Comparison of ENCODE assay signal across 17 cellular contexts in the genomic region with DNA sequence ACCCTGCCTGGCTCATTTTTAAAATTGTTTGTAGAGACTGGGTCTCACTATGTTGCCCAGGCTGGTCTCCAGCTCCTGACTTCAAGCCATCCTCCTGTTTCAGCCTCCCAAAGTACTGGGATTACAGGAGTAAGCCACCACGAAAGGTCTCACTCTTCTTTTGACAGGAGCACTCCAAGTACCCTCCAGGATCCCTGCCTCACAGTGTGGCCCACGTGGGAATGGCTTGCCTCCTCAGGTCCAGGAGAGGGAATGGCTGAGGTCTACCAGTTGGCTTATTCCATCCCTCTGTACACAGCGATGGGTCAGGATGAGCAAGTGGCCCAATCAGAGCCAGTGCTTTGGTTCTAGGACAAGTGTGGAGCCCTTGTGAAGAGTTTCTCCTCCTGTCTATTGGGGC.
A peak's percentile ranks its signal among the peaks of the same experiment; 100 is the strongest.
DNase-seq lines count a peak whose midpoint lies in the region; ATAC-seq and TF ChIP-seq lines count a peak whose summit lies in the region.
"Had no signal": no experiment of that assay in that cellular context is flagged by ENCODE, and none has a peak within 500 bp of the region (broad histone marks: within the 10 kb centered on the region; RNA-seq: fewer than 3 reads in every experiment).

No MANE protein-coding gene starts in this region.

- DNase-seq in H7 = peak; percentile 12
- peak; percentile 29 for DNase-seq in RWPE2 (ENCODE audit: low spot score)
- peak; percentile 15 for DNase-seq in islet precursor cell
- peak; percentile 34 for DNase-seq in spleen
- DNase-seq in DMS114 treated with DMSO at 0.1 percent for 48 hours (lab: John Stamatoyannopoulos, UW; ENCODE audit: unreplicated experiment) = no peak
- no peak for DNase-seq in activated CD4-positive, alpha-beta T cell treated with anti-CD3 and anti-CD28 coated beads, Interleukin-2, amount 50 U/mL, for 48 hours
- DNase-seq: ACHN; BE2C; C1 segment of cervical spinal cord; CD4-positive, CD25-positive, alpha-beta regulatory T cell; CD8-positive, alpha-beta memory T cell; COR-L47; DMS 273 treated with DMSO at 0.1 percent for 48 hours; GOT3 had no signal

- ATAC-seq in RWPE2 (ENCODE audit: low read depth) (no peak), GM21529 (IDR thresholded peaks at IDR 0.05; ENCODE audit: unreplicated experiment) (no peak)
- ATAC-seq: HepG2 had no signal

- H3K36me3 ChIP-seq in H7 (replicated peaks; ENCODE audit: control insufficient read depth, insufficient read depth, low read length) (no peaks in the 10 kb centered on the region), RWPE2 (ENCODE audit: low read depth) (no peaks in the 10 kb centered on the region), spleen (no peaks in the 10 kb centered on the region)
- H3K36me3 ChIP-seq: BE2C, HAP-1 had no signal

- H3K9me3 ChIP-seq in RWPE2 (ENCODE audit: severe bottlenecking) = no peaks in the 10 kb centered on the region
- H3K9me3 ChIP-seq in spleen = no peaks in the 10 kb centered on the region
- H3K9me3 ChIP-seq: BE2C, HAP-1 had no signal

- no peak for TF ChIP-seq POLR2A in spleen (IDR thresholded peaks at IDR 0.05)

- intact Hi-C loops in spleen (cut with DNase I; ENCODE audit: low total_unique reads) = no loop called here

- H3K4me1 ChIP-seq in RWPE2 (ENCODE audit: insufficient read depth, poor library complexity, severe bottlenecking) (no peaks in the 10 kb centered on the region), spleen (no peaks in the 10 kb centered on the region)
- H3K4me1 ChIP-seq: BE2C, HAP-1 had no signal

- no peak overlapping the region for H3K4me3 ChIP-seq in H7 (ENCODE audit: insufficient read depth, low read depth, low read length)
- H3K4me3 ChIP-seq in RWPE2 (ENCODE audit: severe bottlenecking) = no peak overlapping the region
- H3K4me3 ChIP-seq in spleen = no peak overlapping the region
- H3K4me3 ChIP-seq: HAP-1 had no signal

- WGBS in spleen, 5 donors = 66 to 89% (median 82%) methylated on average over 3 of the region's 3 CpGs

- no peak overlapping the region for H3K27ac ChIP-seq in RWPE2 (ENCODE audit: poor library complexity, severe bottlenecking)
- H3K27ac ChIP-seq in spleen = no peak overlapping the region

- H3K27me3 ChIP-seq in H7 (ENCODE audit: control insufficient read depth, insufficient read depth, low read length) (no peaks in the 10 kb centered on the region), RWPE2 (ENCODE audit: insufficient read depth, poor library complexity, severe bottlenecking) (no peaks in the 10 kb centered on the region), spleen (replicated peaks in 1 of 7) (peaks cover 0 to 14% (median 0%) of the 10 kb centered on the region in 7 donors)
- H3K27me3 ChIP-seq: BE2C had no signal

- TF ChIP-seq CTCF in RWPE2 (IDR thresholded peaks at IDR 0.05; ENCODE audit: poor library complexity, severe bottlenecking) = no peak
- no peak for TF ChIP-seq CTCF in spleen (IDR thresholded peaks at IDR 0.05 in 8 of 11, conservative IDR thresholded peaks at IDR 0.05 in 3 of 11)

Comparison
In these comparisons a context has a peak if more than half of its experiments do, and no peak if none do; other contexts are left out.
1. DNase-seq: peak in H7 (single experiment), RWPE2 (single experiment), islet precursor cell (single experiment) and spleen (single experiment); none in DMS114 treated with DMSO at 0.1 percent for 48 hours (single experiment) and activated CD4-positive, alpha-beta T cell treated with anti-CD3 and anti-CD28 coated beads, Interleukin-2, amount 50 U/mL, for 48 hours (0 of 2).